In genomic region chr9:70983723-70984280, GRCh38 we compare ENCODE assay signal across 2 cellular contexts.
TF ChIP-seq lines count a peak whose summit lies in the region.

No MANE protein-coding gene starts in this region.

TF ChIP-seq in HepG2, 621 proteins besides CTCF, POLR2A, EP300 and RAD21:
- TF ChIP-seq NRL (CRISPR knock-in tag; IDR thresholded peaks at IDR 0.05; ENCODE audit: borderline replicate concordance): no peak
- TF ChIP-seq ZNF792 (CRISPR knock-in tag; IDR thresholded peaks at IDR 0.05): peak; percentile 87; the same call in 1 of the 2 replicates

TF ChIP-seq in IMR-90, 13 proteins besides CTCF, POLR2A, EP300 and RAD21:
- TF ChIP-seq NFE2L2 (IDR thresholded peaks at IDR 0.05; ENCODE audit: low read depth, low read length): no peak
- TF ChIP-seq ELK1 (IDR thresholded peaks at IDR 0.05; ENCODE audit: borderline replicate concordance, low read depth, low read length): no peak
- no peak for TF ChIP-seq FOS (IDR thresholded peaks at IDR 0.05; ENCODE audit: low read depth, low read length)
- no peak for TF ChIP-seq MAZ (IDR thresholded peaks at IDR 0.05; ENCODE audit: borderline replicate concordance, low read depth, low read length)
- TF ChIP-seq BHLHE40 (IDR thresholded peaks at IDR 0.05; ENCODE audit: low read depth, low read length): no peak
- no peak for TF ChIP-seq RFX5 (IDR thresholded peaks at IDR 0.05; ENCODE audit: low read depth, low read length)
- no peak for TF ChIP-seq MAFK (IDR thresholded peaks at IDR 0.05; ENCODE audit: low read depth, low read length)
- TF ChIP-seq SMC3 (IDR thresholded peaks at IDR 0.05; ENCODE audit: low read depth, low read length): no peak
- TF ChIP-seq CHD1 (IDR thresholded peaks at IDR 0.05; ENCODE audit: low read depth, low read length): no peak
- no peak for TF ChIP-seq RCOR1 (IDR thresholded peaks at IDR 0.05; ENCODE audit: insufficient replicate concordance, low read length)
- TF ChIP-seq CEBPB (IDR thresholded peaks at IDR 0.05; ENCODE audit: low read depth, low read length): no peak
- TF ChIP-seq MXI1 (IDR thresholded peaks at IDR 0.05; ENCODE audit: borderline replicate concordance, low read depth, low read length): no peak
- TF ChIP-seq USF2 (IDR thresholded peaks at IDR 0.05; ENCODE audit: low read depth, low read length): no peak
TF ChIP-seq in IMR-90: peak in this region for 0.
